In the genomic region with DNA sequence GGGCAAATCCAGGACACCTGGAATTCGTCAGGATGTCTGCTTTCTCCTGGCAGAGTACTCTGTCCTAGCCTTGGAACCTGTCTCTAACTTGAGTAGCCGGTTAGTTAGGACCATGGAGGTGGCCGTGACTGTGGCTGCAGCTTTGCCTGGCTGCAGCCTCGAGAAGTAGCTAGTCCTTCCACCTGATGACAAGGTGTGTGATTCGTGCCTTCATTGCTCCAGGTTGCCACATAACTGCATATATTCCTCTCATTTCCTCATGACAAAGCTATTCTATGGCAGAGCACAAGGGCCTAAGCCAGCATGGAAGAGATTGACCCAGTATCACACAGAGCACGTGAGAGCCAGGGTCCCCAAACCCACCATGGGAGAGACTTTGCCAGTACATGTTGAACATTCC, we compare ENCODE assay signal across 18 cellular contexts. TPM values are rescaled to one million over a fixed set of nuclear protein-coding genes. Genes with fewer than 3 reads are reported as not detected.
DNase-seq lines count a peak whose midpoint lies in the region; FAIRE-seq and TF ChIP-seq lines count a peak whose summit lies in the region.
"Had no signal": no experiment of that assay in that cellular context is flagged by ENCODE, and none has a peak within 500 bp of the region (broad histone marks: within the 10 kb centered on the region; RNA-seq: fewer than 3 reads in every experiment).

No MANE protein-coding gene starts in this region.

- no peak for TF ChIP-seq EP300 in SK-N-SH (IDR thresholded peaks at IDR 0.05; ENCODE audit: borderline replicate concordance in 1 of 2, low read depth in 1 of 2, low read length in 1 of 2)

- H3K36me3 ChIP-seq in thyroid gland, result peaks cover 4 to 5% of the 10 kb centered on the region in 2 donors
- H3K36me3 ChIP-seq in SK-N-SH (replicated peaks in 1 of 2; ENCODE audit: control insufficient read depth in 1 of 2, insufficient read depth in 2 of 2, low read length in 1 of 2), result peaks cover 0 to 20% of the 10 kb centered on the region in 2 experiments

- no peaks in the 10 kb centered on the region for H4K20me1 ChIP-seq in SK-N-SH (ENCODE audit: insufficient read depth)

- H2AFZ ChIP-seq in SK-N-SH (ENCODE audit: low read depth), result no peak overlapping the region

- H3K9me2 ChIP-seq in SK-N-SH, result no peaks in the 10 kb centered on the region

- H3K79me2 ChIP-seq in SK-N-SH (ENCODE audit: insufficient read depth), result no peaks in the 10 kb centered on the region

- H3K4me1 ChIP-seq in thyroid gland, result peaks cover 0 to 8% of the 10 kb centered on the region in 2 donors
- H3K4me1 ChIP-seq in SK-N-SH (ENCODE audit: control insufficient read depth in 1 of 2, insufficient read depth in 2 of 2, low read depth in 1 of 2, low read length in 1 of 2), result no peaks in the 10 kb centered on the region; a peak in 2 of 4 replicates
- H3K4me1 ChIP-seq: HAP-1 had no signal

- 93 to 98% methylated on average over 6 of the region's 6 CpGs for WGBS in thyroid gland, 2 donors
- 100% methylated on average over 3 of the region's 6 CpGs for WGBS in SK-N-SH (ENCODE audit: low lambda C conversion rate)

- H3K9me3 Mint-ChIP-seq in progenitor cell of endocrine pancreas (ENCODE audit: low read depth), result no peaks in the 10 kb centered on the region
- H3K9me3 Mint-ChIP-seq: IgD-negative memory B cell had no signal

- no peaks in the 10 kb centered on the region for H3K9me3 ChIP-seq in thyroid gland
- no peaks in the 10 kb centered on the region for H3K9me3 ChIP-seq in SK-N-SH
- H3K9me3 ChIP-seq: HAP-1 had no signal

- intact Hi-C loops in thyroid gland (cut with DNase I), result no loop called here

- no peak overlapping the region for H3K9ac ChIP-seq in SK-N-SH

- CTCF ChIA-PET in SK-N-SH (lab: Yijun Ruan, JAX), result interaction anchor here (1.1 to 2.1 kb wide), 2 partner anchors 10 to 50 kb away, joined by 3 to 9 read pairs; no protein-coding TSS in a partner anchor

- no peaks in the 10 kb centered on the region for H3K27me3 ChIP-seq in thyroid gland
- no peaks in the 10 kb centered on the region for H3K27me3 ChIP-seq in SK-N-SH (ENCODE audit: insufficient read depth)

- H3F3A ChIP-seq in SK-N-SH (replicated peaks; ENCODE audit: insufficient read depth), result peaks cover 4% of the 10 kb centered on the region

- DNase-seq in GM12891 (ENCODE audit: insufficient read length, low spot score) (no peak), amniotic epithelial cell (ENCODE audit: low read depth) (peak; percentile 6), kidney tubule cell (ENCODE audit: low spot score) (peak; percentile 77), progenitor cell of endocrine pancreas (ENCODE audit: low spot score, unreplicated experiment) (no peak), NCI-H2081 treated with DMSO at 0.1 percent for 48 hours (lab: John Stamatoyannopoulos, UW) (no peak), thyroid gland (no peak), SK-N-SH (no peak)
- DNase-seq: DMS 273 treated with DMSO at 0.1 percent for 48 hours, MV-4-11, NCI-H1417 treated with DMSO at 0.1 percent for 48 hours, NCI-H226, NCI-H69 had no signal

- H3K36me3 Mint-ChIP-seq in progenitor cell of endocrine pancreas (ENCODE audit: insufficient read depth), result peaks cover 30% of the 10 kb centered on the region

- no peak for TF ChIP-seq POLR2A in GM12891 (IDR thresholded peaks at IDR 0.05; ENCODE audit: low read depth, low read length)
- TF ChIP-seq POLR2A in thyroid gland (IDR thresholded peaks at IDR 0.05), result no peak

- no peak overlapping the region for H3K27ac ChIP-seq in thyroid gland
- no peak overlapping the region for H3K27ac ChIP-seq in SK-N-SH (ENCODE audit: low read depth in 2 of 2, low read length in 1 of 2)
- H3K27ac ChIP-seq: SK-N-MC had no signal

- peaks cover 44% of the 10 kb centered on the region for H3K4me1 Mint-ChIP-seq in progenitor cell of endocrine pancreas (ENCODE audit: low read depth)

- no peaks in the 10 kb centered on the region for H3K27me3 Mint-ChIP-seq in progenitor cell of endocrine pancreas
- H3K27me3 Mint-ChIP-seq: IgD-negative memory B cell had no signal

- no peak overlapping the region for H3K4me2 ChIP-seq in SK-N-SH

- H3K4me3 ChIP-seq in thyroid gland (replicated peaks in 1 of 3) (no peak overlapping the region), SK-N-SH (ENCODE audit: low read depth in 2 of 2, low read length in 1 of 2) (no peak overlapping the region)
- H3K4me3 ChIP-seq: HAP-1, SK-N-MC had no signal

- TF ChIP-seq CTCF in progenitor cell of endocrine pancreas (IDR thresholded peaks at IDR 0.05; ENCODE audit: unreplicated experiment) (no peak), thyroid gland (IDR thresholded peaks at IDR 0.05) (no peak), SK-N-SH (IDR thresholded peaks at IDR 0.05) (no peak)

- no peak for TF ChIP-seq RAD21 in SK-N-SH (IDR thresholded peaks at IDR 0.05; ENCODE audit: low read length)

- peak overlapping the region; percentile 22 for H3K27ac Mint-ChIP-seq in progenitor cell of endocrine pancreas

- peak; percentile 20 for FAIRE-seq in GM12891 (lab: Jason Lieb, UNC)

- POLR2A ChIA-PET in SK-N-SH (lab: Yijun Ruan, JAX), result no interaction called here

- no peak overlapping the region for H3K4me3 Mint-ChIP-seq in progenitor cell of endocrine pancreas (ENCODE audit: low read depth)

TF ChIP-seq in GM12891, 5 proteins besides CTCF, POLR2A, EP300 and RAD21:
- TF ChIP-seq SPI1 (IDR thresholded peaks at IDR 0.05; ENCODE audit: low read depth, low read length) (no peak), POLR2AphosphoS5 (IDR thresholded peaks at IDR 0.05; ENCODE audit: low read depth, low read length) (no peak), TAF1 (IDR thresholded peaks at IDR 0.05; ENCODE audit: low read depth, low read length) (no peak), POU2F2 (IDR thresholded peaks at IDR 0.05; ENCODE audit: low read depth, low read length) (no peak), PAX5 (IDR thresholded peaks at IDR 0.05; ENCODE audit: insufficient read depth, low read length, severe bottlenecking) (no peak)

TF ChIP-seq in SK-N-SH, 30 proteins besides CTCF, POLR2A, EP300 and RAD21 (continues in another document):
- TF ChIP-seq TCF12 (IDR thresholded peaks at IDR 0.05) (no peak), YY1 (IDR thresholded peaks at IDR 0.05; ENCODE audit: low read depth) (no peak), FOXJ3 (CRISPR knock-in tag; IDR thresholded peaks at IDR 0.05) (no peak), RCOR1 (IDR thresholded peaks at IDR 0.05; ENCODE audit: low read length) (no peak), ELF1 (IDR thresholded peaks at IDR 0.05) (no peak), FOSL2 (IDR thresholded peaks at IDR 0.05; ENCODE audit: borderline replicate concordance, low read depth) (no peak), TAF1 (IDR thresholded peaks at IDR 0.05; ENCODE audit: borderline replicate concordance, low read depth, low read length) (no peak), MEF2A (IDR thresholded peaks at IDR 0.05; ENCODE audit: borderline replicate concordance, low read depth) (no peak), GABPA (IDR thresholded peaks at IDR 0.05; ENCODE audit: low read depth) (no peak)
- TF ChIP-seq, protein P1, sequence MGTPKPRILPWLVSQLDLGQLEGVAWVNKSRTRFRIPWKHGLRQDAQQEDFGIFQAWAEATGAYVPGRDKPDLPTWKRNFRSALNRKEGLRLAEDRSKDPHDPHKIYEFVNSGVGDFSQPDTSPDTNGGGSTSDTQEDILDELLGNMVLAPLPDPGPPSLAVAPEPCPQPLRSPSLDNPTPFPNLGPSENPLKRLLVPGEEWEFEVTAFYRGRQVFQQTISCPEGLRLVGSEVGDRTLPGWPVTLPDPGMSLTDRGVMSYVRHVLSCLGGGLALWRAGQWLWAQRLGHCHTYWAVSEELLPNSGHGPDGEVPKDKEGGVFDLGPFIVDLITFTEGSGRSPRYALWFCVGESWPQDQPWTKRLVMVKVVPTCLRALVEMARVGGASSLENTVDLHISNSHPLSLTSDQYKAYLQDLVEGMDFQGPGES (IDR thresholded peaks at IDR 0.05; ENCODE audit: low read depth, low read length), result no peak
- TF ChIP-seq, protein P2, sequence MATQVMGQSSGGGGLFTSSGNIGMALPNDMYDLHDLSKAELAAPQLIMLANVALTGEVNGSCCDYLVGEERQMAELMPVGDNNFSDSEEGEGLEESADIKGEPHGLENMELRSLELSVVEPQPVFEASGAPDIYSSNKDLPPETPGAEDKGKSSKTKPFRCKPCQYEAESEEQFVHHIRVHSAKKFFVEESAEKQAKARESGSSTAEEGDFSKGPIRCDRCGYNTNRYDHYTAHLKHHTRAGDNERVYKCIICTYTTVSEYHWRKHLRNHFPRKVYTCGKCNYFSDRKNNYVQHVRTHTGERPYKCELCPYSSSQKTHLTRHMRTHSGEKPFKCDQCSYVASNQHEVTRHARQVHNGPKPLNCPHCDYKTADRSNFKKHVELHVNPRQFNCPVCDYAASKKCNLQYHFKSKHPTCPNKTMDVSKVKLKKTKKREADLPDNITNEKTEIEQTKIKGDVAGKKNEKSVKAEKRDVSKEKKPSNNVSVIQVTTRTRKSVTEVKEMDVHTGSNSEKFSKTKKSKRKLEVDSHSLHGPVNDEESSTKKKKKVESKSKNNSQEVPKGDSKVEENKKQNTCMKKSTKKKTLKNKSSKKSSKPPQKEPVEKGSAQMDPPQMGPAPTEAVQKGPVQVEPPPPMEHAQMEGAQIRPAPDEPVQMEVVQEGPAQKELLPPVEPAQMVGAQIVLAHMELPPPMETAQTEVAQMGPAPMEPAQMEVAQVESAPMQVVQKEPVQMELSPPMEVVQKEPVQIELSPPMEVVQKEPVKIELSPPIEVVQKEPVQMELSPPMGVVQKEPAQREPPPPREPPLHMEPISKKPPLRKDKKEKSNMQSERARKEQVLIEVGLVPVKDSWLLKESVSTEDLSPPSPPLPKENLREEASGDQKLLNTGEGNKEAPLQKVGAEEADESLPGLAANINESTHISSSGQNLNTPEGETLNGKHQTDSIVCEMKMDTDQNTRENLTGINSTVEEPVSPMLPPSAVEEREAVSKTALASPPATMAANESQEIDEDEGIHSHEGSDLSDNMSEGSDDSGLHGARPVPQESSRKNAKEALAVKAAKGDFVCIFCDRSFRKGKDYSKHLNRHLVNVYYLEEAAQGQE (IDR thresholded peaks at IDR 0.05; ENCODE audit: low read depth, low read length), result no peak
- TF ChIP-seq, protein P3, sequence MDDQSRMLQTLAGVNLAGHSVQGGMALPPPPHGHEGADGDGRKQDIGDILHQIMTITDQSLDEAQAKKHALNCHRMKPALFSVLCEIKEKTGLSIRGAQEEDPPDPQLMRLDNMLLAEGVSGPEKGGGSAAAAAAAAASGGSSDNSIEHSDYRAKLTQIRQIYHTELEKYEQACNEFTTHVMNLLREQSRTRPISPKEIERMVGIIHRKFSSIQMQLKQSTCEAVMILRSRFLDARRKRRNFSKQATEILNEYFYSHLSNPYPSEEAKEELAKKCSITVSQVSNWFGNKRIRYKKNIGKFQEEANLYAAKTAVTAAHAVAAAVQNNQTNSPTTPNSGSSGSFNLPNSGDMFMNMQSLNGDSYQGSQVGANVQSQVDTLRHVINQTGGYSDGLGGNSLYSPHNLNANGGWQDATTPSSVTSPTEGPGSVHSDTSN (IDR thresholded peaks at IDR 0.05), result no peak

RNA-seq across cellular contexts. Expression of a gene that starts 39.8 kb away (rescaled TPM):
- not detected for polyA plus RNA-seq in GM12891 (2012; ENCODE audit: low read depth, missing spikeins)
- not detected in 2 replicates for total RNA-seq in progenitor cell of endocrine pancreas
- not detected for total RNA-seq in thyroid gland
- polyA plus RNA-seq in SK-N-SH (2012; rRNA removed), result not detected in 2 replicates
- polyA plus RNA-seq in SK-N-SH (2012; cell fraction: cytosol; rRNA removed), result not detected in 2 replicates
- 0.29 TPM in 1 of 2 replicates, not detected in the other for polyA plus RNA-seq in SK-N-SH (2012; cell fraction: nucleus; rRNA removed)
- total RNA-seq: Daoy had no signal
- polyA plus RNA-seq: AG04450, BJ, IgD-negative memory B cell had no signal

Comparison
In these comparisons a context has a peak if more than half of its experiments do, and no peak if none do; other contexts are left out.
1. DNase-seq: peak in amniotic epithelial cell (single experiment) and kidney tubule cell (single experiment); none in GM12891 (single experiment), progenitor cell of endocrine pancreas (single experiment), NCI-H2081 treated with DMSO at 0.1 percent for 48 hours (single experiment), thyroid gland (0 of 2) and SK-N-SH (single experiment).